ENCODE assay signal across 1 cellular context in the genomic region with DNA sequence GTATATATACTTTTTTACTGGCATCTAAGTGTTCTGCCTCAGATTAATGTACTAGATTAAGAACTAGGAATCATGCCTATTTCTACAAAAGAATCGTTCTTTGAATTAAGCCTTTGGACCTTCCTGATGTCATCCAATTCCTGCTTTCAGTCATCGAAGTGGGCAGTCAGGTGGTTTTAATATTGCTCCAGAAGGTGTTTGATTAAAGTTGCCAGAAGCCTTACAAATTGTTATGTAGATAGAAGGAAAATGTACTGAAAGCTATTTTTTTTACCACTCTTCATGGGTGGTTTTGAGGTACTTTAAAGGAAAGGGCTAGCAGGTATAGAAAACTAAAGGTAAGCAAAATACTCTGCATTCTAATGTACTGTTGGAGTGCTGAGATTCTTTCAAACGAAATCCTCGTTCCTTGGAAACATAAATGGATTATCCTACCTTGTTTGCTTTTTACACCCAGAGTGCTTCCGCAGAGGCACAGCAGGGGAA.
A peak's percentile ranks its signal among the peaks of the same experiment; 100 is the strongest.
TF ChIP-seq lines count a peak whose summit lies in the region.

No MANE protein-coding gene starts in this region.

TF ChIP-seq in GM12878, 131 proteins besides CTCF, POLR2A, EP300 and RAD21 (continued from another document):
- TF ChIP-seq RB1 (IDR thresholded peaks at IDR 0.05; ENCODE audit: borderline replicate concordance) (no peak), NR2C1 (IDR thresholded peaks at IDR 0.05) (no peak), JUNB (IDR thresholded peaks at IDR 0.05) (peak; percentile 66), KAT2A (conservative IDR thresholded peaks at IDR 0.05; ENCODE audit: control insufficient read depth, low read depth, low read length) (no peak)
- TF ChIP-seq, protein P1, sequence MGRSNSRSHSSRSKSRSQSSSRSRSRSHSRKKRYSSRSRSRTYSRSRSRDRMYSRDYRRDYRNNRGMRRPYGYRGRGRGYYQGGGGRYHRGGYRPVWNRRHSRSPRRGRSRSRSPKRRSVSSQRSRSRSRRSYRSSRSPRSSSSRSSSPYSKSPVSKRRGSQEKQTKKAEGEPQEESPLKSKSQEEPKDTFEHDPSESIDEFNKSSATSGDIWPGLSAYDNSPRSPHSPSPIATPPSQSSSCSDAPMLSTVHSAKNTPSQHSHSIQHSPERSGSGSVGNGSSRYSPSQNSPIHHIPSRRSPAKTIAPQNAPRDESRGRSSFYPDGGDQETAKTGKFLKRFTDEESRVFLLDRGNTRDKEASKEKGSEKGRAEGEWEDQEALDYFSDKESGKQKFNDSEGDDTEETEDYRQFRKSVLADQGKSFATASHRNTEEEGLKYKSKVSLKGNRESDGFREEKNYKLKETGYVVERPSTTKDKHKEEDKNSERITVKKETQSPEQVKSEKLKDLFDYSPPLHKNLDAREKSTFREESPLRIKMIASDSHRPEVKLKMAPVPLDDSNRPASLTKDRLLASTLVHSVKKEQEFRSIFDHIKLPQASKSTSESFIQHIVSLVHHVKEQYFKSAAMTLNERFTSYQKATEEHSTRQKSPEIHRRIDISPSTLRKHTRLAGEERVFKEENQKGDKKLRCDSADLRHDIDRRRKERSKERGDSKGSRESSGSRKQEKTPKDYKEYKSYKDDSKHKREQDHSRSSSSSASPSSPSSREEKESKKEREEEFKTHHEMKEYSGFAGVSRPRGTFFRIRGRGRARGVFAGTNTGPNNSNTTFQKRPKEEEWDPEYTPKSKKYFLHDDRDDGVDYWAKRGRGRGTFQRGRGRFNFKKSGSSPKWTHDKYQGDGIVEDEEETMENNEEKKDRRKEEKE (IDR thresholded peaks at IDR 0.05): no peak
- TF ChIP-seq, protein P2, sequence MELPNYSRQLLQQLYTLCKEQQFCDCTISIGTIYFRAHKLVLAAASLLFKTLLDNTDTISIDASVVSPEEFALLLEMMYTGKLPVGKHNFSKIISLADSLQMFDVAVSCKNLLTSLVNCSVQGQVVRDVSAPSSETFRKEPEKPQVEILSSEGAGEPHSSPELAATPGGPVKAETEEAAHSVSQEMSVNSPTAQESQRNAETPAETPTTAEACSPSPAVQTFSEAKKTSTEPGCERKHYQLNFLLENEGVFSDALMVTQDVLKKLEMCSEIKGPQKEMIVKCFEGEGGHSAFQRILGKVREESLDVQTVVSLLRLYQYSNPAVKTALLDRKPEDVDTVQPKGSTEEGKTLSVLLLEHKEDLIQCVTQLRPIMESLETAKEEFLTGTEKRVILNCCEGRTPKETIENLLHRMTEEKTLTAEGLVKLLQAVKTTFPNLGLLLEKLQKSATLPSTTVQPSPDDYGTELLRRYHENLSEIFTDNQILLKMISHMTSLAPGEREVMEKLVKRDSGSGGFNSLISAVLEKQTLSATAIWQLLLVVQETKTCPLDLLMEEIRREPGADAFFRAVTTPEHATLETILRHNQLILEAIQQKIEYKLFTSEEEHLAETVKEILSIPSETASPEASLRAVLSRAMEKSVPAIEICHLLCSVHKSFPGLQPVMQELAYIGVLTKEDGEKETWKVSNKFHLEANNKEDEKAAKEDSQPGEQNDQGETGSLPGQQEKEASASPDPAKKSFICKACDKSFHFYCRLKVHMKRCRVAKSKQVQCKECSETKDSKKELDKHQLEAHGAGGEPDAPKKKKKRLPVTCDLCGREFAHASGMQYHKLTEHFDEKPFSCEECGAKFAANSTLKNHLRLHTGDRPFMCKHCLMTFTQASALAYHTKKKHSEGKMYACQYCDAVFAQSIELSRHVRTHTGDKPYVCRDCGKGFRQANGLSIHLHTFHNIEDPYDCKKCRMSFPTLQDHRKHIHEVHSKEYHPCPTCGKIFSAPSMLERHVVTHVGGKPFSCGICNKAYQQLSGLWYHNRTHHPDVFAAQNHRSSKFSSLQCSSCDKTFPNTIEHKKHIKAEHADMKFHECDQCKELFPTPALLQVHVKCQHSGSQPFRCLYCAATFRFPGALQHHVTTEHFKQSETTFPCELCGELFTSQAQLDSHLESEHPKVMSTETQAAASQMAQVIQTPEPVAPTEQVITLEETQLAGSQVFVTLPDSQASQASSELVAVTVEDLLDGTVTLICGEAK (IDR thresholded peaks at IDR 0.05; ENCODE audit: borderline replicate concordance): peak; percentile 61; the same call in 1 of the 2 replicates
- TF ChIP-seq, protein P3, sequence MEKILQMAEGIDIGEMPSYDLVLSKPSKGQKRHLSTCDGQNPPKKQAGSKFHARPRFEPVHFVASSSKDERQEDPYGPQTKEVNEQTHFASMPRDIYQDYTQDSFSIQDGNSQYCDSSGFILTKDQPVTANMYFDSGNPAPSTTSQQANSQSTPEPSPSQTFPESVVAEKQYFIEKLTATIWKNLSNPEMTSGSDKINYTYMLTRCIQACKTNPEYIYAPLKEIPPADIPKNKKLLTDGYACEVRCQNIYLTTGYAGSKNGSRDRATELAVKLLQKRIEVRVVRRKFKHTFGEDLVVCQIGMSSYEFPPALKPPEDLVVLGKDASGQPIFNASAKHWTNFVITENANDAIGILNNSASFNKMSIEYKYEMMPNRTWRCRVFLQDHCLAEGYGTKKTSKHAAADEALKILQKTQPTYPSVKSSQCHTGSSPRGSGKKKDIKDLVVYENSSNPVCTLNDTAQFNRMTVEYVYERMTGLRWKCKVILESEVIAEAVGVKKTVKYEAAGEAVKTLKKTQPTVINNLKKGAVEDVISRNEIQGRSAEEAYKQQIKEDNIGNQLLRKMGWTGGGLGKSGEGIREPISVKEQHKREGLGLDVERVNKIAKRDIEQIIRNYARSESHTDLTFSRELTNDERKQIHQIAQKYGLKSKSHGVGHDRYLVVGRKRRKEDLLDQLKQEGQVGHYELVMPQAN (conservative IDR thresholded peaks at IDR 0.05): 0 out of 2 replicates have a peak, but pooled peaks have one; percentile 2
TF ChIP-seq in GM12878: peak in this region for 10.
